Comparison of ENCODE assay signal across 11 cellular contexts in genomic region chr6:113596907-113597583, GRCh38.
DNase-seq lines count a peak whose midpoint lies in the region; ATAC-seq, FAIRE-seq and TF ChIP-seq lines count a peak whose summit lies in the region.
"Had no signal": no experiment of that assay in that cellular context is flagged by ENCODE, and none has a peak within 500 bp of the region (broad histone marks: within the 10 kb centered on the region; RNA-seq: fewer than 3 reads in every experiment).

No MANE protein-coding gene starts in this region.

- H3K36me3 Mint-ChIP-seq in glutamatergic neuron (ENCODE audit: unreplicated experiment), result no peaks in the 10 kb centered on the region

- TF ChIP-seq CTCF in IMR-90 (conservative IDR thresholded peaks at IDR 0.05; ENCODE audit: low read depth, low read length) (no peak), glutamatergic neuron (IDR thresholded peaks at IDR 0.05; ENCODE audit: partially characterized antibody, unreplicated experiment) (no peak)

- H2BK20ac ChIP-seq in IMR-90 (ENCODE audit: low read depth, low read length), result peak overlapping the region; percentile 9; the same call in 1 of the 2 replicates

- peak overlapping the region; percentile 1; the same call in 1 of the 2 replicates for H3K18ac ChIP-seq in IMR-90 (ENCODE audit: low read depth, low read length)

- no peak overlapping the region for H2BK120ac ChIP-seq in IMR-90 (ENCODE audit: low read depth, low read length)

- H3K4ac ChIP-seq in IMR-90 (ENCODE audit: low read depth, low read length), result peak overlapping the region; percentile 1; the same call in 1 of the 2 replicates

- in situ Hi-C loops in IMR-90 (cut with MboI; ENCODE audit: low sequenced_read_pairs), result no loop called here

- no peak overlapping the region for H3K4me2 ChIP-seq in IMR-90 (ENCODE audit: low read depth, low read length)

- 0 out of 2 replicates have a peak overlapping the region, but pooled peaks have one; percentile 26 for H3K23ac ChIP-seq in IMR-90 (ENCODE audit: low read depth, low read length)

- H3K56ac ChIP-seq in IMR-90 (ENCODE audit: extremely low read depth, insufficient read depth, low read length), result no peak overlapping the region

- no peak overlapping the region for H4K91ac ChIP-seq in IMR-90 (ENCODE audit: insufficient read depth, low read depth, low read length)

- POLR2A ChIA-PET in IMR-90 (lab: Charles Lee; ENCODE audit: unreplicated experiment), result no interaction called here

- no TSS peak for BruUV-seq in IMR-90 (replicated peaks; lab: Mats Ljungman, UMichigan)

- no peaks in the 10 kb centered on the region for H3K79me1 ChIP-seq in IMR-90 (ENCODE audit: low read depth in 1 of 2, low read length in 2 of 2)

- H3K27ac ChIP-seq in IMR-90 (ENCODE audit: insufficient read depth, low read length) (no peak overlapping the region; the same call in 1 of the 2 replicates), adipose tissue (ENCODE audit: low read depth, low read length) (peak overlapping the region; percentile 45)
- H3K27ac ChIP-seq: thyroid gland had no signal

- H4K8ac ChIP-seq in IMR-90 (ENCODE audit: low read depth in 2 of 2, low read length in 2 of 2), result peak overlapping the region in 1 of 2 experiments; percentile 15; a peak in 1 of 4 replicates

- H3K4me1 ChIP-seq in IMR-90 (ENCODE audit: control insufficient read depth, insufficient read depth, low read length), result peaks cover 16% of the 10 kb centered on the region

- H3K27me3 Mint-ChIP-seq in glutamatergic neuron (ENCODE audit: unreplicated experiment), result peaks cover 3% of the 10 kb centered on the region

- no peak overlapping the region for H2BK15ac ChIP-seq in IMR-90 (ENCODE audit: low read depth, low read length)

- H2AK9ac ChIP-seq in IMR-90 (replicated peaks; ENCODE audit: low read depth, low read length, poor library complexity), result no peak overlapping the region

- H3K9me3 ChIP-seq in IMR-90 (ENCODE audit: control insufficient read depth, insufficient read depth, low read length), result no peaks in the 10 kb centered on the region
- H3K9me3 ChIP-seq: thyroid gland had no signal

- no peaks in the 10 kb centered on the region for H4K20me1 ChIP-seq in IMR-90 (ENCODE audit: insufficient read depth, low read length)

- DNase-seq in DMS153 treated with DMSO at 0.1 percent for 48 hours (lab: John Stamatoyannopoulos, UW; ENCODE audit: unreplicated experiment) (peak; percentile 91), IMR-90 (peak; percentile 63), myocyte (ENCODE audit: low read depth) (peak; percentile 60), GM12891 (ENCODE audit: insufficient read length, low spot score) (no peak), glutamatergic neuron (no peak)
- DNase-seq: thyroid gland had no signal

- H2AK5ac ChIP-seq in IMR-90 (ENCODE audit: low read depth, low read length), result no peak overlapping the region

- no peaks in the 10 kb centered on the region for H3K9me3 Mint-ChIP-seq in glutamatergic neuron (ENCODE audit: unreplicated experiment)

- H3K4me3 Mint-ChIP-seq in glutamatergic neuron (ENCODE audit: unreplicated experiment), result no peak overlapping the region

- WGBS in IMR-90 (ENCODE audit: extremely low coverage in 2 of 2, insufficient read length in 1 of 2), 2 experiments, result 86% methylated on average over 1 of the region's 4 CpGs; no CpG with 5 or more reads in 1 of the 2 experiments
- WGBS in adipose tissue, 3 donors, result 35 to 51% (median 43%) methylated on average over 4 of the region's 4 CpGs

- no peak overlapping the region for H3K9ac ChIP-seq in IMR-90 (ENCODE audit: low read depth, low read length)

- H3K36me3 ChIP-seq in IMR-90 (ENCODE audit: control insufficient read depth, insufficient read depth, low read length), result no peaks in the 10 kb centered on the region
- H3K36me3 ChIP-seq: thyroid gland had no signal

- no peak overlapping the region for H2BK5ac ChIP-seq in IMR-90 (ENCODE audit: low read depth, low read length, poor library complexity, severe bottlenecking)

- no peak overlapping the region for H4K5ac ChIP-seq in IMR-90 (ENCODE audit: low read depth, low read length)

- CTCF ChIA-PET in IMR-90 (lab: Yijun Ruan, JAX), result interaction anchor here (0.6 kb wide), 1 partner anchor 315 kb away, joined by 3 read pairs; no protein-coding TSS in a partner anchor

- TF ChIP-seq POLR2A in IMR-90 (IDR thresholded peaks at IDR 0.05; ENCODE audit: low read depth, low read length) (no peak), GM12891 (IDR thresholded peaks at IDR 0.05; ENCODE audit: low read depth, low read length) (no peak)

- no peaks in the 10 kb centered on the region for H3K9me1 ChIP-seq in IMR-90 (ENCODE audit: insufficient read depth, low read length)

- no peak for FAIRE-seq in GM12891 (lab: Jason Lieb, UNC)
- FAIRE-seq: G401.6 had no signal

- intact Hi-C loops in IMR-90 (cut with micrococcal nuclease), result loop anchor here (5.0 kb wide), 1 partner anchor 260 kb away; the partner anchor contains the start of gene MARCKS

- 0 out of 2 replicates have a peak overlapping the region, but pooled peaks have one; percentile 5 for H3K14ac ChIP-seq in IMR-90 (replicated peaks; ENCODE audit: low read depth, low read length)

- no peak for TF ChIP-seq RAD21 in IMR-90 (IDR thresholded peaks at IDR 0.05; ENCODE audit: low read length)

- no peak overlapping the region for H3K4me3 ChIP-seq in IMR-90 (ENCODE audit: insufficient read depth, low read depth, low read length)
- H3K4me3 ChIP-seq: thyroid gland had no signal

- no peak overlapping the region for H3K27ac Mint-ChIP-seq in glutamatergic neuron (ENCODE audit: unreplicated experiment)

- dilution Hi-C loops in IMR-90 (cut with HindIII; ENCODE audit: low sequenced_read_pairs, unreplicated experiment), result no loop called here

- H3K4me1 Mint-ChIP-seq in glutamatergic neuron (ENCODE audit: low read depth, unreplicated experiment), result peaks cover 16% of the 10 kb centered on the region

- H2AFZ ChIP-seq in IMR-90 (replicated peaks; ENCODE audit: low read length, poor library complexity), result no peak overlapping the region

- ATAC-seq in IMR-90 (ENCODE audit: low read depth) (peak; percentile 55), GM21360 (IDR thresholded peaks at IDR 0.05; ENCODE audit: unreplicated experiment) (no peak), GM18498 (IDR thresholded peaks at IDR 0.05; ENCODE audit: unreplicated experiment) (no peak)
- ATAC-seq: left colon had no signal

- no peaks in the 10 kb centered on the region for H3K27me3 ChIP-seq in IMR-90 (ENCODE audit: control insufficient read depth, insufficient read depth, low read length)
- H3K27me3 ChIP-seq: thyroid gland had no signal

TF ChIP-seq in IMR-90, 13 proteins besides CTCF, POLR2A, EP300 and RAD21 (continues in another document):
- TF ChIP-seq RCOR1 (IDR thresholded peaks at IDR 0.05; ENCODE audit: insufficient replicate concordance, low read length) (no peak), ELK1 (IDR thresholded peaks at IDR 0.05; ENCODE audit: borderline replicate concordance, low read depth, low read length) (no peak), BHLHE40 (IDR thresholded peaks at IDR 0.05; ENCODE audit: low read depth, low read length) (no peak), MAFK (IDR thresholded peaks at IDR 0.05; ENCODE audit: low read depth, low read length) (no peak), MXI1 (IDR thresholded peaks at IDR 0.05; ENCODE audit: borderline replicate concordance, low read depth, low read length) (no peak), FOS (IDR thresholded peaks at IDR 0.05; ENCODE audit: low read depth, low read length) (no peak), CEBPB (IDR thresholded peaks at IDR 0.05; ENCODE audit: low read depth, low read length) (no peak), NFE2L2 (IDR thresholded peaks at IDR 0.05; ENCODE audit: low read depth, low read length) (no peak)

TF ChIP-seq in GM12891, 5 proteins besides CTCF, POLR2A, EP300 and RAD21:
- TF ChIP-seq TAF1 (IDR thresholded peaks at IDR 0.05; ENCODE audit: low read depth, low read length) (no peak), POU2F2 (IDR thresholded peaks at IDR 0.05; ENCODE audit: low read depth, low read length) (no peak), SPI1 (IDR thresholded peaks at IDR 0.05; ENCODE audit: low read depth, low read length) (no peak), PAX5 (IDR thresholded peaks at IDR 0.05; ENCODE audit: insufficient read depth, low read length, severe bottlenecking) (no peak), POLR2AphosphoS5 (IDR thresholded peaks at IDR 0.05; ENCODE audit: low read depth, low read length) (no peak)

Comparison
In these comparisons a context has a peak if more than half of its experiments do, and no peak if none do; other contexts are left out.
1. DNase-seq: peak in DMS153 treated with DMSO at 0.1 percent for 48 hours (single experiment), IMR-90 (single experiment) and myocyte (single experiment); none in GM12891 (single experiment) and glutamatergic neuron (single experiment).